In genomic region chr17:74354123-74354522, GRCh38 we compare ENCODE assay signal across 10 cellular contexts.
DNase-seq lines count a peak whose midpoint lies in the region; ATAC-seq and TF ChIP-seq lines count a peak whose summit lies in the region.
"Had no signal": no experiment of that assay in that cellular context is flagged by ENCODE, and none has a peak within 500 bp of the region (broad histone marks: within the 10 kb centered on the region; RNA-seq: fewer than 3 reads in every experiment).

No MANE protein-coding gene starts in this region.

- H3K4me3 ChIP-seq in DND-41 (ENCODE audit: low read depth in 1 of 2, low read length in 2 of 2), result no peak overlapping the region
- H3K4me3 ChIP-seq in Loucy (ENCODE audit: low read length, poor library complexity, severe bottlenecking), result no peak overlapping the region
- H3K4me3 ChIP-seq: tibial artery had no signal

- H4K20me1 ChIP-seq in DND-41 (ENCODE audit: insufficient read depth, low read length), result peaks cover 14% of the 10 kb centered on the region
- no peaks in the 10 kb centered on the region for H4K20me1 ChIP-seq in Loucy (ENCODE audit: insufficient read depth, low read length, poor library complexity, severe bottlenecking)

- H3K4me2 ChIP-seq in DND-41 (ENCODE audit: insufficient read depth, low read length) (no peak overlapping the region), Loucy (ENCODE audit: low read depth, low read length, poor library complexity, severe bottlenecking) (peak overlapping the region; percentile 44)

- ATAC-seq in DND-41 (ENCODE audit: insufficient read depth, low read depth), result peak; percentile 69

- TF ChIP-seq CTCF in DND-41 (IDR thresholded peaks at IDR 0.05; ENCODE audit: borderline replicate concordance, extremely low read depth, low read length, poor library complexity, severe bottlenecking) (peak; percentile 67), Loucy (conservative IDR thresholded peaks at IDR 0.05; ENCODE audit: low read length) (peak; percentile 99)

- H3K9me2 ChIP-seq in Loucy (replicated peaks; ENCODE audit: low read depth, low read length), result no peaks in the 10 kb centered on the region

- H3K9me3 ChIP-seq in DND-41 (ENCODE audit: insufficient read depth, low read length, severe bottlenecking) (no peaks in the 10 kb centered on the region), Loucy (ENCODE audit: insufficient read depth, low read depth, low read length) (no peaks in the 10 kb centered on the region)
- H3K9me3 ChIP-seq: tibial artery had no signal

- H3K4me1 ChIP-seq in DND-41 (ENCODE audit: insufficient read depth, low read length) (no peaks in the 10 kb centered on the region), Loucy (ENCODE audit: insufficient read depth, low read length, poor library complexity, severe bottlenecking) (no peaks in the 10 kb centered on the region)

- no peak overlapping the region for H3K9ac ChIP-seq in DND-41 (ENCODE audit: low read depth, low read length)
- no peak overlapping the region for H3K9ac ChIP-seq in Loucy (ENCODE audit: low read depth, low read length, poor library complexity, severe bottlenecking)

- H3F3A ChIP-seq in Loucy (ENCODE audit: low read depth), result no peaks in the 10 kb centered on the region

- intact Hi-C loops in head of caudate nucleus (cut with DNase I), result loop anchor here (5.0 kb wide), 1 partner anchor 42 kb away; no protein-coding TSS in a partner anchor

- H3K79me2 ChIP-seq in DND-41 (ENCODE audit: insufficient read depth, low read length), result no peaks in the 10 kb centered on the region
- no peaks in the 10 kb centered on the region for H3K79me2 ChIP-seq in Loucy (ENCODE audit: insufficient read depth, low read length)

- no peak overlapping the region for H3K27ac ChIP-seq in DND-41 (ENCODE audit: low read length)
- H3K27ac ChIP-seq: epithelial cell of prostate, tibial artery had no signal

- DNase-seq in DND-41 (peak; percentile 35), head of caudate nucleus (peak in 28 of 42 donors; percentile 34 to 85 (median 54)), midbrain (lab: John Stamatoyannopoulos, UW) (no peak), NCI-H345 treated with DMSO at 0.1 percent for 48 hours (lab: John Stamatoyannopoulos, UW; ENCODE audit: unreplicated experiment) (no peak), EL (no peak)
- peak; percentile 71 for DNase-seq in activated CD8-positive, alpha-beta memory T cell treated with anti-CD3 and anti-CD28 coated beads for 24 hours
- DNase-seq in stimulated activated CD4-positive, alpha-beta T cell treated with anti-CD3 and anti-CD28 coated beads, Interleukin-4, amount 100 ng/mL, for 1 hour, result peak; percentile 49

- H3K27me3 ChIP-seq in DND-41 (ENCODE audit: insufficient read depth, low read length, poor library complexity) (peaks cover 20% of the 10 kb centered on the region), Loucy (ENCODE audit: insufficient read depth, low read length, poor library complexity, severe bottlenecking) (no peaks in the 10 kb centered on the region)

- H2AFZ ChIP-seq in DND-41 (ENCODE audit: low read depth, low read length), result no peak overlapping the region
- H2AFZ ChIP-seq in Loucy (ENCODE audit: low read length), result peak overlapping the region; percentile 79; the same call in 1 of the 2 replicates

- H3K36me3 ChIP-seq in DND-41 (ENCODE audit: insufficient read depth, low read length) (no peaks in the 10 kb centered on the region), Loucy (ENCODE audit: insufficient read depth, low read length) (no peaks in the 10 kb centered on the region)
- H3K36me3 ChIP-seq: tibial artery had no signal

Comparison
In these comparisons a context has a peak if more than half of its experiments do, and no peak if none do; other contexts are left out.
1. DNase-seq: peak in DND-41 (single experiment), activated CD8-positive, alpha-beta memory T cell treated with anti-CD3 and anti-CD28 coated beads for 24 hours (single experiment), head of caudate nucleus (28 of 42) and stimulated activated CD4-positive, alpha-beta T cell treated with anti-CD3 and anti-CD28 coated beads, Interleukin-4, amount 100 ng/mL, for 1 hour (single experiment); none in midbrain (single experiment), NCI-H345 treated with DMSO at 0.1 percent for 48 hours (single experiment) and EL (single experiment).